19 cellular contexts compared by ENCODE assay signal in genomic region chr5:125870271-125870670, GRCh38.
DNase-seq lines count a peak whose midpoint lies in the region; ATAC-seq and TF ChIP-seq lines count a peak whose summit lies in the region.
"Had no signal": no experiment of that assay in that cellular context is flagged by ENCODE, and none has a peak within 500 bp of the region (broad histone marks: within the 10 kb centered on the region; RNA-seq: fewer than 3 reads in every experiment).

No MANE protein-coding gene starts in this region.

- peak; percentile 6 for DNase-seq in AG08396 (ENCODE audit: low spot score)
- DNase-seq in H7: peak; percentile 4
- DNase-seq in SK-N-DZ (ENCODE audit: low spot score): peak; percentile 42
- DNase-seq in fibroblast of villous mesenchyme (ENCODE audit: low read depth): peak; percentile 33
- DNase-seq in GM10266 (ENCODE audit: extremely low spot score): no peak
- no peak for DNase-seq in SW 1271 (lab: John Stamatoyannopoulos, UW)
- DNase-seq: activated gamma-delta T cell treated with Interleukin-2 at 50 U/mL for 16 hours; anterior cingulate cortex; head of caudate nucleus; HFFc6; kidney; mesendoderm; stimulated activated CD4-positive, alpha-beta T cell treated with anti-CD3 and anti-CD28 coated beads, Interleukin-12 subunit alpha, Interleukin-12 subunit beta, amount 100 ng/mL, for 4 hours; stimulated activated naive CD4-positive, alpha-beta T cell; T-helper 17 cell; upper lobe of right lung had no signal

- ATAC-seq in GM19395 (IDR thresholded peaks at IDR 0.05; ENCODE audit: unreplicated experiment) (no peak), HG03520 (IDR thresholded peaks at IDR 0.05; ENCODE audit: unreplicated experiment) (no peak)
- ATAC-seq: T-helper 17 cell, upper lobe of right lung had no signal

- H3K36me3 ChIP-seq in H7 (replicated peaks; ENCODE audit: control insufficient read depth, insufficient read depth, low read length): no peaks in the 10 kb centered on the region
- H3K36me3 ChIP-seq: prostate gland, upper lobe of right lung had no signal

- TF ChIP-seq CTCF in fibroblast of villous mesenchyme (IDR thresholded peaks at IDR 0.05; ENCODE audit: insufficient read depth, low read depth, low read length) (no peak), GM10266 (IDR thresholded peaks at IDR 0.05; ENCODE audit: control insufficient read depth, insufficient read depth, low read depth, missing control alignments) (no peak)

- H3K4me3 ChIP-seq in H7 (ENCODE audit: insufficient read depth, low read depth, low read length): no peak overlapping the region
- H3K4me3 ChIP-seq in fibroblast of villous mesenchyme (ENCODE audit: low read depth, low read length): no peak overlapping the region
- H3K4me3 ChIP-seq: prostate gland, upper lobe of right lung had no signal

- no peaks in the 10 kb centered on the region for H3K27me3 ChIP-seq in H7 (ENCODE audit: control insufficient read depth, insufficient read depth, low read length)
- H3K27me3 ChIP-seq: upper lobe of right lung had no signal

Comparison
In these comparisons a context has a peak if more than half of its experiments do, and no peak if none do; other contexts are left out.
1. DNase-seq: peak in AG08396 (single experiment), H7 (single experiment), SK-N-DZ (single experiment) and fibroblast of villous mesenchyme (single experiment); none in GM10266 (single experiment) and SW 1271 (0 of 2).